In the genomic region with DNA sequence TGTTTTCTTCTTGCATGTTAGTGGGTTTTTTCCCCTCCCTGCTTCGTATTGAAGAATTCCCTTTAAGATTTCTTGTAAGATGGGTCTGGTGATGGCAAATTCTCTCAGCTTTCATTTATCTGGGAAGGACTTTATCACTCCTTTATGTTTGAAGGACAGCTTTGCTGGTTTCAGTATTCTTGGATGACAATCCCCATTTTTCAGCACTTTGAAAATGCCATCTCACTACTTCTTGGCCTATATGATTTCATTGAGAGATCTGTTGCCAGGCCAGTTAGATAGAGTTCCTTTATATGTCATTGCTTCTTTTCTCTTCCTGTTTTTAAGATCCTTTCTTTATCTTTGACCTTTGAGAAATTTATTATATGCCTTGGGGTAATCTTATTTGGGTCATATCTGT, we compare ENCODE assay signal across 23 cellular contexts.
"Had no signal": no experiment of that assay in that cellular context is flagged by ENCODE, and none has a peak within 500 bp of the region (broad histone marks: within the 10 kb centered on the region; RNA-seq: fewer than 3 reads in every experiment).

No MANE protein-coding gene starts in this region.

- H3K4me3 Mint-ChIP-seq: dendritic cell treated with granulocyte-macrophage colony-stimulating factor and Interleukin-4, amounts not matched to agents 40 ng/mL and 50 ng/mL, for 4 days; effector memory CD8-positive, alpha-beta T cell; natural killer cell treated with Interleukin-12 subunit alpha and Interleukin-12 subunit beta and Interleukin-15 and Interleukin-18, amount 100 ng/mL, for 72 hours; neural progenitor cell; type B pancreatic cell had no signal

- ATAC-seq: effector memory CD8-positive, alpha-beta T cell; left cardiac atrium; lower lobe of right lung; natural killer cell treated with Interleukin-12 subunit alpha and Interleukin-12 subunit beta and Interleukin-15 and Interleukin-18, amount 100 ng/mL, for 72 hours; right cardiac atrium; stimulated activated naive CD8-positive, alpha-beta T cell treated with anti-CD3 and anti-CD28 coated beads, Interleukin-15, Interleukin-2, amounts not matched to agents 100 U/mL and 50 U/mL, for 24 hours had no signal

- FAIRE-seq: kidney, urothelium cell line had no signal

- H3K27ac Mint-ChIP-seq: dendritic cell treated with granulocyte-macrophage colony-stimulating factor and Interleukin-4, amounts not matched to agents 40 ng/mL and 50 ng/mL, for 4 days; effector memory CD8-positive, alpha-beta T cell; natural killer cell treated with Interleukin-12 subunit alpha and Interleukin-12 subunit beta and Interleukin-15 and Interleukin-18, amount 100 ng/mL, for 72 hours; neural progenitor cell; progenitor cell of endocrine pancreas; type B pancreatic cell had no signal

- DNase-seq: effector memory CD8-positive, alpha-beta T cell; foreskin melanocyte; head of caudate nucleus; kidney; left cardiac atrium; left ventricle myocardium inferior; lower lobe of right lung; mesenchymal stem cell; midbrain; nucleus accumbens; ovary; right cardiac atrium; stimulated activated CD4-positive, alpha-beta T cell treated with anti-CD3 and anti-CD28 coated beads, Interleukin-2, amount 100 ng/mL, for 48 hours; stimulated activated naive CD8-positive, alpha-beta T cell treated with anti-CD3 and anti-CD28 coated beads, Interleukin-15, Interleukin-2, amounts not matched to agents 100 U/mL and 50 U/mL, for 24 hours; thyroid gland had no signal

- H3K27me3 Mint-ChIP-seq: dendritic cell treated with granulocyte-macrophage colony-stimulating factor and Interleukin-4, amounts not matched to agents 40 ng/mL and 50 ng/mL, for 4 days; effector memory CD8-positive, alpha-beta T cell; natural killer cell treated with Interleukin-12 subunit alpha and Interleukin-12 subunit beta and Interleukin-15 and Interleukin-18, amount 100 ng/mL, for 72 hours; progenitor cell of endocrine pancreas; type B pancreatic cell had no signal

- H3K9me3 Mint-ChIP-seq: effector memory CD8-positive, alpha-beta T cell had no signal

- H3K27ac ChIP-seq: hepatocyte, left ventricle myocardium inferior, lower lobe of right lung, neural progenitor cell, ovary, suprapubic skin, thyroid gland had no signal
